In genomic region chr18:3832211-3832610, GRCh38 we compare ENCODE assay signal across 17 cellular contexts.
"Had no signal": no experiment of that assay in that cellular context is flagged by ENCODE, and none has a peak within 500 bp of the region (broad histone marks: within the 10 kb centered on the region; RNA-seq: fewer than 3 reads in every experiment).

No MANE protein-coding gene starts in this region.

- ATAC-seq: activated CD8-positive, alpha-beta T cell treated with anti-CD3 and anti-CD28 coated beads for 36 hours; activated naive CD4-positive, alpha-beta T cell treated with anti-CD3 and anti-CD28 coated beads, Interleukin-2, amount 50 U/mL, for 72 hours; left lobe of liver; mucosa of descending colon; naive thymus-derived CD4-positive, alpha-beta T cell; pancreas had no signal

- H3K36me3 ChIP-seq: colonic mucosa, pancreas, sigmoid colon, spleen, suprapubic skin had no signal

- H3K9me3 ChIP-seq: colonic mucosa, mucosa of descending colon, pancreas, sigmoid colon, spleen, suprapubic skin had no signal

- H3K4me1 ChIP-seq: colonic mucosa, pancreas, sigmoid colon, spleen, suprapubic skin had no signal

- H3K27me3 ChIP-seq: colonic mucosa, pancreas, sigmoid colon, spleen, suprapubic skin had no signal

- H3K27ac ChIP-seq: colonic mucosa, pancreas, sigmoid colon, spleen, suprapubic skin had no signal

- FAIRE-seq: endometrium, pancreas had no signal

- H3K4me3 ChIP-seq: colonic mucosa, mucosa of descending colon, pancreas, sigmoid colon, spleen, suprapubic skin had no signal

- DNase-seq: activated CD4-positive, alpha-beta T cell treated with anti-CD3 and anti-CD28 coated beads for 48 hours; activated CD8-positive, alpha-beta T cell treated with anti-CD3 and anti-CD28 coated beads for 36 hours; activated effector memory CD4-positive, alpha-beta T cell treated with anti-CD3 and anti-CD28 coated beads, Interleukin-2, amount 50 U/mL, for 16 hours; activated T-cell treated with anti-CD3 and anti-CD28 coated beads, Interleukin-2, amount 50 U/mL, for 48 hours; amniotic stem cell; colonic mucosa; islet precursor cell; mammary epithelial cell; mucosa of descending colon; naive thymus-derived CD4-positive, alpha-beta T cell; pancreas; sigmoid colon; spleen had no signal
